In the genomic region with DNA sequence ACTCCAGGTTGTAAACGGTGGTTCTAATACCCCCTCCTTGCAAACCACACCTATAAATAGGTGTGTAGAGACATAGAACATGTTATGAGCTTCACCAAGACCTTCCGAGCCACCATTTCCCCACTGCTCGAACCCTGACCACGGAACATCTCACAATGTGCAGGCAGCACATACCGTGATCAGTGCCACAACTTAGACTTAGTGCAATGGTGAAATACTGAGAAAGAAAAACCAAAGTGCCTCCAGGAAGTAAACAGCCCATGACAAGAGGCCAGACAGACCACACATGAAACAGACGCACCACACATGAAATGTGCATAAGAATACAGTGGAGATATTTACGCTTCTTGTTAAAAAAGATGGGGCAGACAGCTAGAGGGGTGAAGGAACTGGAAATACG, we compare ENCODE assay signal across 16 cellular contexts.
DNase-seq lines count a peak whose midpoint lies in the region; ATAC-seq and FAIRE-seq lines count a peak whose summit lies in the region.
"Had no signal": no experiment of that assay in that cellular context is flagged by ENCODE, and none has a peak within 500 bp of the region (broad histone marks: within the 10 kb centered on the region; RNA-seq: fewer than 3 reads in every experiment).

No MANE protein-coding gene starts in this region.

- in situ Hi-C loops in G401 (cut with HindIII; ENCODE audit: low sequenced_read_pairs) = no loop called here

- peaks cover 41% of the 10 kb centered on the region for H3K4me1 Mint-ChIP-seq in activated T-cell treated with anti-CD3 and anti-CD28 coated beads, Interleukin-2, amount 50 U/mL, for 24 hours (ENCODE audit: low read depth)
- peaks cover 14 to 21% (median 16%) of the 10 kb centered on the region in 3 donors for H3K4me1 Mint-ChIP-seq in T-cell

- DNase-seq in activated T-cell treated with anti-CD3 and anti-CD28 coated beads, Interleukin-2, amount 50 U/mL, for 24 hours = no peak
- DNase-seq in activated T-cell treated with anti-CD3 and anti-CD28 coated beads for 4 hours = no peak
- DNase-seq in T-cell = no peak
- DNase-seq in central memory CD4-positive, alpha-beta T cell = peak; percentile 5
- peak; percentile 41 for DNase-seq in small intestine
- no peak for DNase-seq in cardiac septum (ENCODE audit: low spot score)
- no peak for DNase-seq in NCI-H2171 treated with DMSO at 0.1 percent for 48 hours (lab: John Stamatoyannopoulos, UW)
- no peak for DNase-seq in G401 (ENCODE audit: low spot score)
- DNase-seq: esophagus squamous epithelium, left ventricle myocardium inferior, NCI-H345 had no signal

- intact Hi-C loops in cardiac septum (cut with DNase I) = loop anchor here (2.0 kb wide), 1 partner anchor 170 kb away; no protein-coding TSS in a partner anchor

- H3K36me3 ChIP-seq in small intestine (ENCODE audit: control insufficient read depth in 2 of 2, insufficient read depth in 2 of 2, low read length in 2 of 2) = no peaks in the 10 kb centered on the region
- H3K36me3 ChIP-seq: esophagus squamous epithelium, left ventricle myocardium inferior had no signal

- no peaks in the 10 kb centered on the region for H3K9me3 ChIP-seq in small intestine (ENCODE audit: control insufficient read depth, low read depth)
- H3K9me3 ChIP-seq: esophagus squamous epithelium, left ventricle myocardium inferior had no signal

- FAIRE-seq in small intestine (lab: Jason Lieb, UNC) = no peak
- FAIRE-seq: H54, urothelium cell line had no signal

- peak overlapping the region; percentile 18 for H3K4me3 Mint-ChIP-seq in activated T-cell treated with anti-CD3 and anti-CD28 coated beads, Interleukin-2, amount 50 U/mL, for 24 hours
- peak overlapping the region in 1 of 3 donors; percentile 45 for H3K4me3 Mint-ChIP-seq in T-cell

- H3K9me3 Mint-ChIP-seq in activated T-cell treated with anti-CD3 and anti-CD28 coated beads, Interleukin-2, amount 50 U/mL, for 24 hours = no peaks in the 10 kb centered on the region
- no peaks in the 10 kb centered on the region for H3K9me3 Mint-ChIP-seq in T-cell

- H3K27ac Mint-ChIP-seq in activated T-cell treated with anti-CD3 and anti-CD28 coated beads, Interleukin-2, amount 50 U/mL, for 24 hours = peak overlapping the region; percentile 77
- H3K27ac Mint-ChIP-seq in T-cell = peak overlapping the region; percentile 68 to 79

- H3K36me3 Mint-ChIP-seq in activated T-cell treated with anti-CD3 and anti-CD28 coated beads, Interleukin-2, amount 50 U/mL, for 24 hours (ENCODE audit: low read depth) = no peaks in the 10 kb centered on the region
- no peaks in the 10 kb centered on the region for H3K36me3 Mint-ChIP-seq in T-cell
- H3K36me3 Mint-ChIP-seq: CD14-positive monocyte had no signal

- H3K4me1 ChIP-seq in small intestine (ENCODE audit: control insufficient read depth in 2 of 2, insufficient read depth in 1 of 2, low read depth in 1 of 2, low read length in 1 of 2) = no peaks in the 10 kb centered on the region
- H3K4me1 ChIP-seq: esophagus squamous epithelium, parathyroid adenoma had no signal

- peak in 3 of 4 experiments; percentile 27 to 51 (median 32) for ATAC-seq in T-cell (replicated peaks in 1 of 4)

- H3K27me3 Mint-ChIP-seq in activated T-cell treated with anti-CD3 and anti-CD28 coated beads, Interleukin-2, amount 50 U/mL, for 24 hours = peaks cover 5% of the 10 kb centered on the region
- H3K27me3 Mint-ChIP-seq in T-cell = no peaks in the 10 kb centered on the region

- H3K4me3 ChIP-seq in small intestine (ENCODE audit: low read depth in 1 of 2, low read length in 2 of 2) = no peak overlapping the region
- H3K4me3 ChIP-seq: esophagus squamous epithelium, left ventricle myocardium inferior had no signal

- POLR2A ChIA-PET in T-cell (lab: Charles Lee) = interaction anchor here in 1 of 2 donors (1.4 kb wide), 1 partner anchor 170 kb away, joined by 3 read pairs; no protein-coding TSS in a partner anchor

- WGBS in small intestine, 3 donors = 67 to 72% (median 68%) methylated on average over 8 of the region's 8 CpGs

- no peaks in the 10 kb centered on the region for H3K27me3 ChIP-seq in small intestine (ENCODE audit: control insufficient read depth in 2 of 2, insufficient read depth in 2 of 2, low read length in 2 of 2)

- CTCF ChIA-PET in T-cell (lab: Charles Lee) = interaction anchor here (0.6 to 3.8 kb wide), 7 partner anchors 10 to 171 kb away, joined by 3 to 50 read pairs (median 7); no protein-coding TSS in a partner anchor

- peak overlapping the region; percentile 6 to 17 for H3K27ac ChIP-seq in small intestine (ENCODE audit: low read depth in 1 of 2, low read length in 1 of 2)
- H3K27ac ChIP-seq: esophagus squamous epithelium, left ventricle myocardium inferior, parathyroid adenoma, VCaP had no signal

Comparison
In these comparisons a context has a peak if more than half of its experiments do, and no peak if none do; other contexts are left out.
1. DNase-seq: peak in central memory CD4-positive, alpha-beta T cell (single experiment) and small intestine (single experiment); none in activated T-cell treated with anti-CD3 and anti-CD28 coated beads, Interleukin-2, amount 50 U/mL, for 24 hours (single experiment), activated T-cell treated with anti-CD3 and anti-CD28 coated beads for 4 hours (single experiment), T-cell (0 of 34), cardiac septum (single experiment), NCI-H2171 treated with DMSO at 0.1 percent for 48 hours (single experiment) and G401 (single experiment).